Comparison of ENCODE assay signal across 8 cellular contexts in the genomic region with DNA sequence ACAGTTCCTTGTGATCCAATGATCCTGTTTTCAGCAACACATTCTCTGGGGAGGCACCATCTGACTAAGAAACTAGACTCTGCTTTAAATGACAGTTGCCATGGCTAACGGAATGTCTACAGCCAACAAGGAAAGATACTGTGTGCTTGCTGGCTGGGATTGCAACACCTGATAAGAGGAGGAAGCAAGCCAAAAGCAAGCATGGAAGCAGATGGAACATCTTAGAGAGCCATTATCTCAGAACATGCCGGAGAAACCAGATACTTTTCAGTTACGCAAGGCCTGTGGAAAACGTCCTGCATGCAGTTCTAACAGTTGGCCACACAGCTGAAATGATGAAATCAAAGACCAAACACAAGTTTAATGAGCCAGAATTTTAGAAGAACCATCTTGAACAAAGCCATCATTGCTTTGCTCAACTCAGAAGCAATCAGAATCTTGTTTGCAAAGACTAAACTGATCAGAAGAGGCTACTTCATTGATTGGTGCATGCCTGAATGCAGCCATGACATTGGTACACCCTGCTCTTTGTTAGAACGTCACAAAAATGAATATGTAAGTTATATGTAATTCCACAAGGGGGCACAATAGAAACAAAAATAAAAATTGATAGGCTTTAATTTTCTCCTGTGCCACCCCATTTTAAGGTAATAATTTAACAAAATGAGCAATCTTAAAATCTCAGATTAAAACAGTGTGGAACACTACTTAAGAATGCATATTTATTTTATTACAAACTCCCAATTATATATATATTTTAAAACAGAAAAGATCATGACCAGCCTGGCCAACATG. TPM values are rescaled to one million over a fixed set of nuclear protein-coding genes. Genes with fewer than 3 reads are reported as not detected.
DNase-seq lines count a peak whose midpoint lies in the region; ATAC-seq, FAIRE-seq and TF ChIP-seq lines count a peak whose summit lies in the region.

No MANE protein-coding gene starts in this region.

- H3K79me2 ChIP-seq in astrocyte (ENCODE audit: insufficient read depth, low read length), result no peaks in the 10 kb centered on the region

- H3K4me1 Mint-ChIP-seq in astrocyte (ENCODE audit: low read depth, unreplicated experiment), result peaks cover 7% of the 10 kb centered on the region

- FAIRE-seq in astrocyte (lab: Jason Lieb, UNC), result peak; percentile 76

- H3K36me3 Mint-ChIP-seq in astrocyte (ENCODE audit: low read depth, unreplicated experiment), result peaks cover 2% of the 10 kb centered on the region

- H3K27ac ChIP-seq in astrocyte (ENCODE audit: low read depth, low read length) (peak overlapping the region; percentile 42), right atrium auricular region (peak overlapping the region; percentile 55 to 63)

- ATAC-seq in GM18907 (IDR thresholded peaks at IDR 0.05; ENCODE audit: unreplicated experiment), result peak; percentile 85
- ATAC-seq in HG03175 (IDR thresholded peaks at IDR 0.05; ENCODE audit: unreplicated experiment), result peak; percentile 95

- H4K20me1 ChIP-seq in astrocyte (ENCODE audit: insufficient read depth, low read length), result peaks cover 7% of the 10 kb centered on the region

- peak overlapping the region; percentile 53 for H3K4me2 ChIP-seq in astrocyte (ENCODE audit: low read length)

- TF ChIP-seq CTCF in astrocyte (IDR thresholded peaks at IDR 0.05; ENCODE audit: insufficient read depth, low read depth, low read length), result peak; percentile 59
- TF ChIP-seq CTCF in right atrium auricular region (IDR thresholded peaks at IDR 0.05), result peak; percentile 38 to 75
- peak; percentile 39 for TF ChIP-seq CTCF in retinal pigment epithelial cell (conservative IDR thresholded peaks at IDR 0.05; ENCODE audit: low read depth, low read length)

- no peak overlapping the region for H3K27ac Mint-ChIP-seq in astrocyte (ENCODE audit: unreplicated experiment)

- H3K4me3 ChIP-seq in astrocyte (ENCODE audit: insufficient read depth, low read depth, low read length) (no peak overlapping the region), right atrium auricular region (no peak overlapping the region), retinal pigment epithelial cell (ENCODE audit: low read length) (no peak overlapping the region)

- DNase-seq in DMS 273 (lab: John Stamatoyannopoulos, UW; ENCODE audit: unreplicated experiment) (peak; percentile 95), NCI-H748 (lab: John Stamatoyannopoulos, UW; ENCODE audit: unreplicated experiment) (peak; percentile 26), astrocyte (ENCODE audit: low read depth) (peak; percentile 98), right atrium auricular region (ENCODE audit: low spot score) (peak; percentile 87), retinal pigment epithelial cell (ENCODE audit: low read depth) (peak; percentile 19)
- no peak for DNase-seq in activated CD8-positive, alpha-beta memory T cell treated with anti-CD3 and anti-CD28 coated beads for 24 hours

- H3K27me3 ChIP-seq in astrocyte (ENCODE audit: insufficient read depth, low read length), result no peaks in the 10 kb centered on the region
- H3K27me3 ChIP-seq in right atrium auricular region, result no peaks in the 10 kb centered on the region

- H3K4me1 ChIP-seq in astrocyte (ENCODE audit: insufficient read depth, low read length), result no peaks in the 10 kb centered on the region
- peaks cover 0 to 17% of the 10 kb centered on the region in 2 donors for H3K4me1 ChIP-seq in right atrium auricular region

- H3K4me3 Mint-ChIP-seq in astrocyte (ENCODE audit: unreplicated experiment), result no peak overlapping the region

- H3K9me3 ChIP-seq in astrocyte (ENCODE audit: insufficient read depth, low read depth, low read length), result no peaks in the 10 kb centered on the region
- H3K9me3 ChIP-seq in right atrium auricular region, result no peaks in the 10 kb centered on the region

- H3K9me3 Mint-ChIP-seq in astrocyte (ENCODE audit: unreplicated experiment), result no peaks in the 10 kb centered on the region

- peak overlapping the region; percentile 24 for H3K9ac ChIP-seq in astrocyte (ENCODE audit: low read length)

- no peaks in the 10 kb centered on the region for H3K27me3 Mint-ChIP-seq in astrocyte (ENCODE audit: low read depth, unreplicated experiment)

- H3K36me3 ChIP-seq in astrocyte (ENCODE audit: insufficient read depth, low read length) (no peaks in the 10 kb centered on the region), right atrium auricular region (no peaks in the 10 kb centered on the region)

- peak overlapping the region; percentile 36 for H2AFZ ChIP-seq in astrocyte (ENCODE audit: low read depth, low read length)

RNA-seq across cellular contexts. Expression of a gene that starts 50.8 kb away (rescaled TPM):
- total RNA-seq in astrocyte (62.6 and 92.0 TPM in 2 replicates), right atrium auricular region (10 to 100 TPM; 31.7 to 37.3 TPM)

RNA-seq across cellular contexts. Expression of a gene that starts 57.9 kb away (rescaled TPM):
- total RNA-seq in astrocyte (98.5 and 99.3 TPM in 2 replicates), right atrium auricular region (10 to 100 TPM; 30.8 to 31.6 TPM)
